In the genomic region with DNA sequence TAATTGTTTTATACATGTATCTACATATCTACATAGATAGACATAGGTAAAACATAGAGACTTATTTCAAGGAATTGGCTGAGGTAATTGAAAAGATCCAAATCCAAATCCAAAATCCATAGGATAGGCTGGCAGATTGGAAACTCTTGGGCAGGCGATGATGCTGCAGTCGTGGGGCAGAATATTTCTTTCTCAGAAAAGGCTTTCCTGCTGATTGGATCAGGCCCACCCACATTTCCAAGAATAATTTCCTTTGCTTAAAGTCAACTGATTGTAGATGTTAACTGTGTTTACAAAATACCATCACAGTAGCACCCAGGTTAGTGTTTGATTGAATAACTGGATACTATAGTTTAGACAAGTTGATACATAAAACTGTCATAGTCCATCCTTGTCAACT, we compare ENCODE assay signal across 10 cellular contexts.
"Had no signal": no experiment of that assay in that cellular context is flagged by ENCODE, and none has a peak within 500 bp of the region (broad histone marks: within the 10 kb centered on the region; RNA-seq: fewer than 3 reads in every experiment).

No MANE protein-coding gene starts in this region.

- H3K4me3 ChIP-seq: body of pancreas, coronary artery, heart right ventricle, left lung, thyroid gland had no signal

- H3K36me3 ChIP-seq: heart right ventricle, left lung, thyroid gland had no signal

- H3K4me1 ChIP-seq: thyroid gland had no signal

- H3K9me3 ChIP-seq: body of pancreas, heart right ventricle, left lung, thyroid gland had no signal

- H3K27me3 ChIP-seq: body of pancreas, heart right ventricle, left lung, thyroid gland had no signal

- H3K27ac ChIP-seq: body of pancreas, coronary artery, left lung, thyroid gland had no signal

- ATAC-seq: body of pancreas, heart right ventricle, left lung had no signal

- DNase-seq: activated gamma-delta T cell; body of pancreas; effector CD4-positive, alpha-beta T cell; heart right ventricle; left lung; mesenchymal stem cell; retina; stimulated activated CD4-positive, alpha-beta T cell treated with anti-CD3 and anti-CD28 coated beads, Interleukin-4, amount 100 ng/mL, for 4 hours; thyroid gland had no signal
